In the genomic region with DNA sequence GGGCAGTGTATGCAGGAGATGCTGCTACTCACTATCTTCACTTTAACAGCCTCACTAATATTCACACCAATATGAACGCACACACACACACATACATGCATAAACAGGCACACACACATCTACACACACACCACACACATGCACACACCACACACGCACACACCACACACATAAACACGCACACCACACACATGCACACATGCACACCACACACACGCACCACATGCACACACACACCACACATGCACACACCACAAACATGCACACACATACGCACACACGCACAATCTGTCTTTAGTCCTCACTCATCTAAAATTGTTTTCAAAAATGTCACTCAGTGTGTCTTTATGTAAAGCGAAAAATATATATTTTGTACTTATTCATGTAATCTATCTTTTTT, we compare ENCODE assay signal across 27 cellular contexts.
"Had no signal": no experiment of that assay in that cellular context is flagged by ENCODE, and none has a peak within 500 bp of the region (broad histone marks: within the 10 kb centered on the region; RNA-seq: fewer than 3 reads in every experiment).

No MANE protein-coding gene starts in this region.

- H3K4me3 Mint-ChIP-seq: effector memory CD8-positive, alpha-beta T cell; memory B cell; mesothelial cell of epicardium; naive thymus-derived CD4-positive, alpha-beta T cell; nephron; stimulated activated effector memory CD8-positive, alpha-beta T cell treated with anti-CD3 and anti-CD28 coated beads, Interleukin-12 subunit alpha, Interleukin-12 subunit beta, amount 100 ng/mL, for 72 hours; type B pancreatic cell had no signal

- H3K36me3 Mint-ChIP-seq: memory B cell; mesothelial cell of epicardium; naive thymus-derived CD4-positive, alpha-beta T cell; stimulated activated effector memory CD8-positive, alpha-beta T cell treated with anti-CD3 and anti-CD28 coated beads, Interleukin-12 subunit alpha, Interleukin-12 subunit beta, amount 100 ng/mL, for 72 hours; type B pancreatic cell had no signal

- H3K27ac Mint-ChIP-seq: effector memory CD8-positive, alpha-beta T cell; memory B cell; mesothelial cell of epicardium; naive thymus-derived CD4-positive, alpha-beta T cell; progenitor cell of endocrine pancreas; stimulated activated effector memory CD8-positive, alpha-beta T cell treated with anti-CD3 and anti-CD28 coated beads, Interleukin-12 subunit alpha, Interleukin-12 subunit beta, amount 100 ng/mL, for 72 hours; type B pancreatic cell had no signal

- FAIRE-seq: endometrium, keratinocyte had no signal

- H3K27me3 Mint-ChIP-seq: progenitor cell of endocrine pancreas, type B pancreatic cell had no signal

- H3K9me3 Mint-ChIP-seq: effector memory CD8-positive, alpha-beta T cell; memory B cell; mesothelial cell of epicardium; naive thymus-derived CD4-positive, alpha-beta T cell; nephron; stimulated activated effector memory CD8-positive, alpha-beta T cell treated with anti-CD3 and anti-CD28 coated beads, Interleukin-12 subunit alpha, Interleukin-12 subunit beta, amount 100 ng/mL, for 72 hours; type B pancreatic cell had no signal

- H3K9me3 ChIP-seq: esophagus squamous epithelium, neutrophil, stomach, thyroid gland had no signal

- ATAC-seq: effector memory CD8-positive, alpha-beta T cell; left lobe of liver; naive thymus-derived CD4-positive, alpha-beta T cell; sciatic nerve; stimulated activated effector memory CD8-positive, alpha-beta T cell treated with anti-CD3 and anti-CD28 coated beads, Interleukin-12 subunit alpha, Interleukin-12 subunit beta, amount 100 ng/mL, for 72 hours had no signal

- H3K79me2 ChIP-seq: parathyroid adenoma had no signal

- H3K27ac ChIP-seq: coronary artery, esophagus squamous epithelium, neutrophil, parathyroid adenoma, stomach, thyroid gland had no signal

- H2AFZ ChIP-seq: parathyroid adenoma had no signal

- H3K4me1 Mint-ChIP-seq: stimulated activated effector memory CD8-positive, alpha-beta T cell treated with anti-CD3 and anti-CD28 coated beads, Interleukin-12 subunit alpha, Interleukin-12 subunit beta, amount 100 ng/mL, for 72 hours had no signal

- H3K4me1 ChIP-seq: esophagus squamous epithelium, parathyroid adenoma, stomach, thyroid gland had no signal

- H3K9ac ChIP-seq: parathyroid adenoma had no signal

- DNase-seq: effector memory CD8-positive, alpha-beta T cell; erythroblast; esophagus squamous epithelium; foreskin melanocyte; head of caudate nucleus; naive thymus-derived CD4-positive, alpha-beta T cell; stimulated activated CD4-positive, alpha-beta T cell treated with anti-CD3 and anti-CD28 coated beads, Interleukin-12 subunit alpha, Interleukin-12 subunit beta, amount 100 ng/mL, for 4 hours; stimulated activated CD4-positive, alpha-beta T cell treated with anti-CD3 and anti-CD28 coated beads, Interleukin-1b, Interleukin-23, amount 100 ng/mL, for 48 hours; stimulated activated CD4-positive, alpha-beta T cell treated with anti-CD3 and anti-CD28 coated beads, Interleukin-4, amount 100 ng/mL, for 24 hours; stimulated activated naive CD4-positive, alpha-beta T cell treated with Interleukin-2 at 50 U/mL for 16 hours; stomach; thyroid gland had no signal

- H3K27me3 ChIP-seq: esophagus squamous epithelium, neutrophil, thyroid gland had no signal

- H3K36me3 ChIP-seq: esophagus squamous epithelium, neutrophil, stomach, thyroid gland had no signal

- H3K4me2 ChIP-seq: smooth muscle cell had no signal

- H3K4me3 ChIP-seq: coronary artery, esophagus squamous epithelium, lung, smooth muscle cell, stomach, thyroid gland had no signal
